ENCODE assay signal across 1 cellular context in genomic region chr5:43401827-43402226, GRCh38.
TF ChIP-seq lines count a peak whose summit lies in the region.

No MANE protein-coding gene starts in this region.

TF ChIP-seq in K562, 482 proteins besides CTCF, POLR2A, EP300 and RAD21:
- TF ChIP-seq ATF1 (CRISPR knock-in tag; IDR thresholded peaks at IDR 0.05), result no peak
- TF ChIP-seq ATF1 (tag; IDR thresholded peaks at IDR 0.05), result no peak
- TF ChIP-seq, protein P1, sequence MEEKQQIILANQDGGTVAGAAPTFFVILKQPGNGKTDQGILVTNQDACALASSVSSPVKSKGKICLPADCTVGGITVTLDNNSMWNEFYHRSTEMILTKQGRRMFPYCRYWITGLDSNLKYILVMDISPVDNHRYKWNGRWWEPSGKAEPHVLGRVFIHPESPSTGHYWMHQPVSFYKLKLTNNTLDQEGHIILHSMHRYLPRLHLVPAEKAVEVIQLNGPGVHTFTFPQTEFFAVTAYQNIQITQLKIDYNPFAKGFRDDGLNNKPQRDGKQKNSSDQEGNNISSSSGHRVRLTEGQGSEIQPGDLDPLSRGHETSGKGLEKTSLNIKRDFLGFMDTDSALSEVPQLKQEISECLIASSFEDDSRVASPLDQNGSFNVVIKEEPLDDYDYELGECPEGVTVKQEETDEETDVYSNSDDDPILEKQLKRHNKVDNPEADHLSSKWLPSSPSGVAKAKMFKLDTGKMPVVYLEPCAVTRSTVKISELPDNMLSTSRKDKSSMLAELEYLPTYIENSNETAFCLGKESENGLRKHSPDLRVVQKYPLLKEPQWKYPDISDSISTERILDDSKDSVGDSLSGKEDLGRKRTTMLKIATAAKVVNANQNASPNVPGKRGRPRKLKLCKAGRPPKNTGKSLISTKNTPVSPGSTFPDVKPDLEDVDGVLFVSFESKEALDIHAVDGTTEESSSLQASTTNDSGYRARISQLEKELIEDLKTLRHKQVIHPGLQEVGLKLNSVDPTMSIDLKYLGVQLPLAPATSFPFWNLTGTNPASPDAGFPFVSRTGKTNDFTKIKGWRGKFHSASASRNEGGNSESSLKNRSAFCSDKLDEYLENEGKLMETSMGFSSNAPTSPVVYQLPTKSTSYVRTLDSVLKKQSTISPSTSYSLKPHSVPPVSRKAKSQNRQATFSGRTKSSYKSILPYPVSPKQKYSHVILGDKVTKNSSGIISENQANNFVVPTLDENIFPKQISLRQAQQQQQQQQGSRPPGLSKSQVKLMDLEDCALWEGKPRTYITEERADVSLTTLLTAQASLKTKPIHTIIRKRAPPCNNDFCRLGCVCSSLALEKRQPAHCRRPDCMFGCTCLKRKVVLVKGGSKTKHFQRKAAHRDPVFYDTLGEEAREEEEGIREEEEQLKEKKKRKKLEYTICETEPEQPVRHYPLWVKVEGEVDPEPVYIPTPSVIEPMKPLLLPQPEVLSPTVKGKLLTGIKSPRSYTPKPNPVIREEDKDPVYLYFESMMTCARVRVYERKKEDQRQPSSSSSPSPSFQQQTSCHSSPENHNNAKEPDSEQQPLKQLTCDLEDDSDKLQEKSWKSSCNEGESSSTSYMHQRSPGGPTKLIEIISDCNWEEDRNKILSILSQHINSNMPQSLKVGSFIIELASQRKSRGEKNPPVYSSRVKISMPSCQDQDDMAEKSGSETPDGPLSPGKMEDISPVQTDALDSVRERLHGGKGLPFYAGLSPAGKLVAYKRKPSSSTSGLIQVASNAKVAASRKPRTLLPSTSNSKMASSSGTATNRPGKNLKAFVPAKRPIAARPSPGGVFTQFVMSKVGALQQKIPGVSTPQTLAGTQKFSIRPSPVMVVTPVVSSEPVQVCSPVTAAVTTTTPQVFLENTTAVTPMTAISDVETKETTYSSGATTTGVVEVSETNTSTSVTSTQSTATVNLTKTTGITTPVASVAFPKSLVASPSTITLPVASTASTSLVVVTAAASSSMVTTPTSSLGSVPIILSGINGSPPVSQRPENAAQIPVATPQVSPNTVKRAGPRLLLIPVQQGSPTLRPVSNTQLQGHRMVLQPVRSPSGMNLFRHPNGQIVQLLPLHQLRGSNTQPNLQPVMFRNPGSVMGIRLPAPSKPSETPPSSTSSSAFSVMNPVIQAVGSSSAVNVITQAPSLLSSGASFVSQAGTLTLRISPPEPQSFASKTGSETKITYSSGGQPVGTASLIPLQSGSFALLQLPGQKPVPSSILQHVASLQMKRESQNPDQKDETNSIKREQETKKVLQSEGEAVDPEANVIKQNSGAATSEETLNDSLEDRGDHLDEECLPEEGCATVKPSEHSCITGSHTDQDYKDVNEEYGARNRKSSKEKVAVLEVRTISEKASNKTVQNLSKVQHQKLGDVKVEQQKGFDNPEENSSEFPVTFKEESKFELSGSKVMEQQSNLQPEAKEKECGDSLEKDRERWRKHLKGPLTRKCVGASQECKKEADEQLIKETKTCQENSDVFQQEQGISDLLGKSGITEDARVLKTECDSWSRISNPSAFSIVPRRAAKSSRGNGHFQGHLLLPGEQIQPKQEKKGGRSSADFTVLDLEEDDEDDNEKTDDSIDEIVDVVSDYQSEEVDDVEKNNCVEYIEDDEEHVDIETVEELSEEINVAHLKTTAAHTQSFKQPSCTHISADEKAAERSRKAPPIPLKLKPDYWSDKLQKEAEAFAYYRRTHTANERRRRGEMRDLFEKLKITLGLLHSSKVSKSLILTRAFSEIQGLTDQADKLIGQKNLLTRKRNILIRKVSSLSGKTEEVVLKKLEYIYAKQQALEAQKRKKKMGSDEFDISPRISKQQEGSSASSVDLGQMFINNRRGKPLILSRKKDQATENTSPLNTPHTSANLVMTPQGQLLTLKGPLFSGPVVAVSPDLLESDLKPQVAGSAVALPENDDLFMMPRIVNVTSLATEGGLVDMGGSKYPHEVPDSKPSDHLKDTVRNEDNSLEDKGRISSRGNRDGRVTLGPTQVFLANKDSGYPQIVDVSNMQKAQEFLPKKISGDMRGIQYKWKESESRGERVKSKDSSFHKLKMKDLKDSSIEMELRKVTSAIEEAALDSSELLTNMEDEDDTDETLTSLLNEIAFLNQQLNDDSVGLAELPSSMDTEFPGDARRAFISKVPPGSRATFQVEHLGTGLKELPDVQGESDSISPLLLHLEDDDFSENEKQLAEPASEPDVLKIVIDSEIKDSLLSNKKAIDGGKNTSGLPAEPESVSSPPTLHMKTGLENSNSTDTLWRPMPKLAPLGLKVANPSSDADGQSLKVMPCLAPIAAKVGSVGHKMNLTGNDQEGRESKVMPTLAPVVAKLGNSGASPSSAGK (IDR thresholded peaks at IDR 0.05), result peak; percentile 32; the same call in 1 of the 2 replicates
- TF ChIP-seq ZSCAN32 (CRISPR knock-in tag; IDR thresholded peaks at IDR 0.05), result no peak
- TF ChIP-seq, protein P2, sequence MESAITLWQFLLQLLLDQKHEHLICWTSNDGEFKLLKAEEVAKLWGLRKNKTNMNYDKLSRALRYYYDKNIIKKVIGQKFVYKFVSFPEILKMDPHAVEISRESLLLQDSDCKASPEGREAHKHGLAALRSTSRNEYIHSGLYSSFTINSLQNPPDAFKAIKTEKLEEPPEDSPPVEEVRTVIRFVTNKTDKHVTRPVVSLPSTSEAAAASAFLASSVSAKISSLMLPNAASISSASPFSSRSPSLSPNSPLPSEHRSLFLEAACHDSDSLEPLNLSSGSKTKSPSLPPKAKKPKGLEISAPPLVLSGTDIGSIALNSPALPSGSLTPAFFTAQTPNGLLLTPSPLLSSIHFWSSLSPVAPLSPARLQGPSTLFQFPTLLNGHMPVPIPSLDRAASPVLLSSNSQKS (CRISPR knock-in tag; IDR thresholded peaks at IDR 0.05), result no peak
- TF ChIP-seq EP400 (IDR thresholded peaks at IDR 0.05), result 0 out of 2 replicates have a peak, but pooled peaks have one; percentile 6
- TF ChIP-seq, protein P3, sequence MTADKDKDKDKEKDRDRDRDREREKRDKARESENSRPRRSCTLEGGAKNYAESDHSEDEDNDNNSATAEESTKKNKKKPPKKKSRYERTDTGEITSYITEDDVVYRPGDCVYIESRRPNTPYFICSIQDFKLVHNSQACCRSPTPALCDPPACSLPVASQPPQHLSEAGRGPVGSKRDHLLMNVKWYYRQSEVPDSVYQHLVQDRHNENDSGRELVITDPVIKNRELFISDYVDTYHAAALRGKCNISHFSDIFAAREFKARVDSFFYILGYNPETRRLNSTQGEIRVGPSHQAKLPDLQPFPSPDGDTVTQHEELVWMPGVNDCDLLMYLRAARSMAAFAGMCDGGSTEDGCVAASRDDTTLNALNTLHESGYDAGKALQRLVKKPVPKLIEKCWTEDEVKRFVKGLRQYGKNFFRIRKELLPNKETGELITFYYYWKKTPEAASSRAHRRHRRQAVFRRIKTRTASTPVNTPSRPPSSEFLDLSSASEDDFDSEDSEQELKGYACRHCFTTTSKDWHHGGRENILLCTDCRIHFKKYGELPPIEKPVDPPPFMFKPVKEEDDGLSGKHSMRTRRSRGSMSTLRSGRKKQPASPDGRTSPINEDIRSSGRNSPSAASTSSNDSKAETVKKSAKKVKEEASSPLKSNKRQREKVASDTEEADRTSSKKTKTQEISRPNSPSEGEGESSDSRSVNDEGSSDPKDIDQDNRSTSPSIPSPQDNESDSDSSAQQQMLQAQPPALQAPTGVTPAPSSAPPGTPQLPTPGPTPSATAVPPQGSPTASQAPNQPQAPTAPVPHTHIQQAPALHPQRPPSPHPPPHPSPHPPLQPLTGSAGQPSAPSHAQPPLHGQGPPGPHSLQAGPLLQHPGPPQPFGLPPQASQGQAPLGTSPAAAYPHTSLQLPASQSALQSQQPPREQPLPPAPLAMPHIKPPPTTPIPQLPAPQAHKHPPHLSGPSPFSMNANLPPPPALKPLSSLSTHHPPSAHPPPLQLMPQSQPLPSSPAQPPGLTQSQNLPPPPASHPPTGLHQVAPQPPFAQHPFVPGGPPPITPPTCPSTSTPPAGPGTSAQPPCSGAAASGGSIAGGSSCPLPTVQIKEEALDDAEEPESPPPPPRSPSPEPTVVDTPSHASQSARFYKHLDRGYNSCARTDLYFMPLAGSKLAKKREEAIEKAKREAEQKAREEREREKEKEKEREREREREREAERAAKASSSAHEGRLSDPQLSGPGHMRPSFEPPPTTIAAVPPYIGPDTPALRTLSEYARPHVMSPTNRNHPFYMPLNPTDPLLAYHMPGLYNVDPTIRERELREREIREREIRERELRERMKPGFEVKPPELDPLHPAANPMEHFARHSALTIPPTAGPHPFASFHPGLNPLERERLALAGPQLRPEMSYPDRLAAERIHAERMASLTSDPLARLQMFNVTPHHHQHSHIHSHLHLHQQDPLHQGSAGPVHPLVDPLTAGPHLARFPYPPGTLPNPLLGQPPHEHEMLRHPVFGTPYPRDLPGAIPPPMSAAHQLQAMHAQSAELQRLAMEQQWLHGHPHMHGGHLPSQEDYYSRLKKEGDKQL (CRISPR knock-in tag; IDR thresholded peaks at IDR 0.05; ENCODE audit: borderline replicate concordance), result no peak
- TF ChIP-seq THRAP3 (IDR thresholded peaks at IDR 0.05; ENCODE audit: borderline replicate concordance), result no peak
- no peak for TF ChIP-seq FUS (optimal IDR thresholded peaks at IDR 0.05; ENCODE audit: low read depth, low read length)
- TF ChIP-seq, protein P4, sequence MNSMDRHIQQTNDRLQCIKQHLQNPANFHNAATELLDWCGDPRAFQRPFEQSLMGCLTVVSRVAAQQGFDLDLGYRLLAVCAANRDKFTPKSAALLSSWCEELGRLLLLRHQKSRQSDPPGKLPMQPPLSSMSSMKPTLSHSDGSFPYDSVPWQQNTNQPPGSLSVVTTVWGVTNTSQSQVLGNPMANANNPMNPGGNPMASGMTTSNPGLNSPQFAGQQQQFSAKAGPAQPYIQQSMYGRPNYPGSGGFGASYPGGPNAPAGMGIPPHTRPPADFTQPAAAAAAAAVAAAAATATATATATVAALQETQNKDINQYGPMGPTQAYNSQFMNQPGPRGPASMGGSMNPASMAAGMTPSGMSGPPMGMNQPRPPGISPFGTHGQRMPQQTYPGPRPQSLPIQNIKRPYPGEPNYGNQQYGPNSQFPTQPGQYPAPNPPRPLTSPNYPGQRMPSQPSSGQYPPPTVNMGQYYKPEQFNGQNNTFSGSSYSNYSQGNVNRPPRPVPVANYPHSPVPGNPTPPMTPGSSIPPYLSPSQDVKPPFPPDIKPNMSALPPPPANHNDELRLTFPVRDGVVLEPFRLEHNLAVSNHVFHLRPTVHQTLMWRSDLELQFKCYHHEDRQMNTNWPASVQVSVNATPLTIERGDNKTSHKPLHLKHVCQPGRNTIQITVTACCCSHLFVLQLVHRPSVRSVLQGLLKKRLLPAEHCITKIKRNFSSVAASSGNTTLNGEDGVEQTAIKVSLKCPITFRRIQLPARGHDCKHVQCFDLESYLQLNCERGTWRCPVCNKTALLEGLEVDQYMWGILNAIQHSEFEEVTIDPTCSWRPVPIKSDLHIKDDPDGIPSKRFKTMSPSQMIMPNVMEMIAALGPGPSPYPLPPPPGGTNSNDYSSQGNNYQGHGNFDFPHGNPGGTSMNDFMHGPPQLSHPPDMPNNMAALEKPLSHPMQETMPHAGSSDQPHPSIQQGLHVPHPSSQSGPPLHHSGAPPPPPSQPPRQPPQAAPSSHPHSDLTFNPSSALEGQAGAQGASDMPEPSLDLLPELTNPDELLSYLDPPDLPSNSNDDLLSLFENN (IDR thresholded peaks at IDR 0.05; ENCODE audit: low read depth in 2 of 2, low read length in 2 of 2), result no peak
